ENCODE assay signal across 8 cellular contexts in genomic region chr3:157127831-157128767, GRCh38. TPM values are rescaled to one million over a fixed set of nuclear protein-coding genes. Genes with fewer than 3 reads are reported as not detected.
DNase-seq lines count a peak whose midpoint lies in the region; ATAC-seq and TF ChIP-seq lines count a peak whose summit lies in the region.

No MANE protein-coding gene starts in this region.

- ATAC-seq in GM18517 (IDR thresholded peaks at IDR 0.05; ENCODE audit: unreplicated experiment), result peak; percentile 58
- ATAC-seq in stimulated activated naive B cell treated with anti-CD40 and anti-IgM and Interleukin-4, amounts not matched to agents 10 μg/mL and 1 μg/mL and 100 μg/mL, for 72 hours (replicated peaks), result peak; percentile 59 to 74

- no peak overlapping the region for H3K4me3 Mint-ChIP-seq in mesothelial cell of epicardium
- H3K4me3 Mint-ChIP-seq in stimulated activated naive B cell treated with anti-CD40 and anti-IgM and Interleukin-4, amounts not matched to agents 10 μg/mL and 1 μg/mL and 100 μg/mL, for 72 hours, result no peak overlapping the region

- peaks cover 39% of the 10 kb centered on the region for H3K4me1 Mint-ChIP-seq in mesothelial cell of epicardium
- H3K4me1 Mint-ChIP-seq in stimulated activated naive B cell treated with anti-CD40 and anti-IgM and Interleukin-4, amounts not matched to agents 10 μg/mL and 1 μg/mL and 100 μg/mL, for 72 hours, result peaks cover 22 to 36% of the 10 kb centered on the region in 2 donors

- no peaks in the 10 kb centered on the region for H3K36me3 Mint-ChIP-seq in mesothelial cell of epicardium
- no peaks in the 10 kb centered on the region for H3K36me3 Mint-ChIP-seq in stimulated activated naive B cell treated with anti-CD40 and anti-IgM and Interleukin-4, amounts not matched to agents 10 μg/mL and 1 μg/mL and 100 μg/mL, for 72 hours

- H3K9me3 Mint-ChIP-seq in mesothelial cell of epicardium, result no peaks in the 10 kb centered on the region
- no peaks in the 10 kb centered on the region for H3K9me3 Mint-ChIP-seq in stimulated activated naive B cell treated with anti-CD40 and anti-IgM and Interleukin-4, amounts not matched to agents 10 μg/mL and 1 μg/mL and 100 μg/mL, for 72 hours

- no peak overlapping the region for H3K27ac ChIP-seq in WERI-Rb-1
- peak overlapping the region; percentile 97 for H3K27ac ChIP-seq in caudate nucleus (ENCODE audit: low read depth, low read length)

- H3K27me3 ChIP-seq in WERI-Rb-1 (ENCODE audit: insufficient read depth, low read depth, severe bottlenecking), result no peaks in the 10 kb centered on the region

- no peaks in the 10 kb centered on the region for H3K9me3 ChIP-seq in WERI-Rb-1 (ENCODE audit: severe bottlenecking)

- H3K4me3 ChIP-seq in WERI-Rb-1 (ENCODE audit: low read depth, low read length), result no peak overlapping the region

- no peaks in the 10 kb centered on the region for H3K27me3 Mint-ChIP-seq in mesothelial cell of epicardium (ENCODE audit: low read depth)
- H3K27me3 Mint-ChIP-seq in stimulated activated naive B cell treated with anti-CD40 and anti-IgM and Interleukin-4, amounts not matched to agents 10 μg/mL and 1 μg/mL and 100 μg/mL, for 72 hours, result no peaks in the 10 kb centered on the region

- DNase-seq in HS-5 (ENCODE audit: low read depth), result peak; percentile 88
- DNase-seq in WERI-Rb-1, result peak; percentile 37
- DNase-seq in caudate nucleus (lab: John Stamatoyannopoulos, UW), result no peak
- no peak for DNase-seq in mesothelial cell of epicardium (ENCODE audit: low spot score in 2 of 2, unreplicated experiment in 2 of 2)
- no peak for DNase-seq in stimulated activated naive B cell treated with anti-CD40 and anti-IgM and Interleukin-4, amounts not matched to agents 10 μg/mL and 1 μg/mL and 100 μg/mL, for 72 hours
- DNase-seq in HPDE6-E6E7 (ENCODE audit: extremely low spot score), result no peak
- DNase-seq in 8988T, result no peak

- H3K27ac Mint-ChIP-seq in mesothelial cell of epicardium, result peak overlapping the region; percentile 85
- H3K27ac Mint-ChIP-seq in stimulated activated naive B cell treated with anti-CD40 and anti-IgM and Interleukin-4, amounts not matched to agents 10 μg/mL and 1 μg/mL and 100 μg/mL, for 72 hours, result peak overlapping the region; percentile 81

- H3K36me3 ChIP-seq in WERI-Rb-1, result no peaks in the 10 kb centered on the region

- TF ChIP-seq CTCF in WERI-Rb-1 (IDR thresholded peaks at IDR 0.05; ENCODE audit: low read depth, low read length) (no peak), mesothelial cell of epicardium (IDR thresholded peaks at IDR 0.05; ENCODE audit: unreplicated experiment) (no peak)

RNA-seq across cellular contexts. Expression of gene CCNL1, which starts 31.8 kb away (rescaled TPM):
- 248 to 276 TPM (median 261 TPM) in 3 replicates for total RNA-seq in mesothelial cell of epicardium

Comparison
In these comparisons a context has a peak if more than half of its experiments do, and no peak if none do; other contexts are left out.
1. DNase-seq: peak in HS-5 (single experiment) and WERI-Rb-1 (single experiment); none in caudate nucleus (0 of 61), mesothelial cell of epicardium (0 of 2), stimulated activated naive B cell treated with anti-CD40 and anti-IgM and Interleukin-4, amounts not matched to agents 10 μg/mL and 1 μg/mL and 100 μg/mL, for 72 hours (single experiment), HPDE6-E6E7 (single experiment) and 8988T (single experiment).